In the genomic region with DNA sequence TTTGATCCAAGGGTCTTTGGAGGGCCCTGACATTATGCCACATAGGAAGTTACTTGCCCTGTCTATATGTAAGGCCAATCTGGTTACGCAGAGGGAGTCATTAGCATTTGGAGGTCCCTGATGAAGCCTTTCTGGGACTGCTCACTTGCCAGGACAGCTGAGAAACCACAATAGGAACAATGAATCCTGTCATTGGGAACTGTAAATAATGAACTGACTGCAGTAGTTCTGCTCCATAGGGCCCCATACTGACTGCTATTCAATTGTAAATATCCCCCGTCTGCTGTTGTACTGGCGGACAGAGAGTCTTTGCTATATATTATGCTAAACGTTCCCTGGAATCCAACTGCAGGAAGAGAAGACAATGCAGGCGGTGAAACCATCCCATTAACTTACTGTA, we compare ENCODE assay signal across 22 cellular contexts.
"Had no signal": no experiment of that assay in that cellular context is flagged by ENCODE, and none has a peak within 500 bp of the region (broad histone marks: within the 10 kb centered on the region; RNA-seq: fewer than 3 reads in every experiment).

No MANE protein-coding gene starts in this region.

- H3K36me3 ChIP-seq: ascending aorta, brain microvascular endothelial cell, left ventricle myocardium inferior, pancreas, right atrium auricular region, upper lobe of left lung had no signal

- H3K27me3 ChIP-seq: ascending aorta, brain microvascular endothelial cell, hepatocyte, pancreas, right atrium auricular region, upper lobe of left lung had no signal

- H3K27ac ChIP-seq: ascending aorta, brain microvascular endothelial cell, hepatocyte, left ventricle myocardium inferior, pancreas, psoas muscle, right atrium auricular region, upper lobe of left lung, VCaP had no signal

- H3K4me1 ChIP-seq: ascending aorta, left ventricle myocardium inferior, pancreas, psoas muscle, right atrium auricular region, upper lobe of left lung had no signal

- DNase-seq: activated CD4-positive, alpha-beta T cell treated with anti-CD3 and anti-CD28 coated beads for 1 hour; activated CD8-positive, alpha-beta memory T cell treated with anti-CD3 and anti-CD28 coated beads for 24 hours; activated CD8-positive, alpha-beta memory T cell treated with anti-CD3 and anti-CD28 coated beads, Interleukin-2, amount 50 U/mL, for 4 hours; activated T-cell treated with anti-CD3 and anti-CD28 coated beads, Interleukin-2, amount 50 U/mL, for 24 hours; brain microvascular endothelial cell; central memory CD4-positive, alpha-beta T cell; effector memory CD4-positive, alpha-beta T cell; foreskin melanocyte; left ventricle myocardium inferior; natural killer cell; pancreas; psoas muscle; stimulated activated CD4-positive, alpha-beta T cell treated with anti-CD3 and anti-CD28 coated beads, Interleukin-4, amount 100 ng/mL, for 24 hours; stimulated activated naive CD4-positive, alpha-beta T cell treated with Interleukin-2 at 50 U/mL for 16 hours; upper lobe of left lung had no signal

- H3K4me3 ChIP-seq: ascending aorta, hepatocyte, left ventricle myocardium inferior, pancreas, psoas muscle, right atrium auricular region, upper lobe of left lung had no signal

- H3K4me3 Mint-ChIP-seq: activated T-cell treated with anti-CD3 and anti-CD28 coated beads, Interleukin-2, amount 50 U/mL, for 24 hours; activated T-helper 17 cell treated with anti-CD3 and anti-CD28 coated beads, Interleukin-2, amount 50 U/mL, for 72 hours; natural killer cell; T-helper 2 cell treated with Interferon-gamma antibody and Interleukin-4, amounts not matched to agents 5 μg/mL and 100 μg/mL, for 36 hours had no signal

- H3K4me2 ChIP-seq: hepatocyte had no signal

- H3K27me3 Mint-ChIP-seq: activated T-cell treated with anti-CD3 and anti-CD28 coated beads, Interleukin-2, amount 50 U/mL, for 24 hours; activated T-helper 17 cell treated with anti-CD3 and anti-CD28 coated beads, Interleukin-2, amount 50 U/mL, for 72 hours had no signal

- H3K9me3 ChIP-seq: ascending aorta, left ventricle myocardium inferior, pancreas, psoas muscle, right atrium auricular region, upper lobe of left lung had no signal

- H3K79me2 ChIP-seq: hepatocyte had no signal

- H2AFZ ChIP-seq: hepatocyte had no signal

- H3K9me3 Mint-ChIP-seq: activated T-cell treated with anti-CD3 and anti-CD28 coated beads, Interleukin-2, amount 50 U/mL, for 24 hours had no signal

- H3K4me1 Mint-ChIP-seq: activated T-helper 17 cell treated with anti-CD3 and anti-CD28 coated beads, Interleukin-2, amount 50 U/mL, for 72 hours; natural killer cell had no signal

- H3K27ac Mint-ChIP-seq: activated naive CD4-positive, alpha-beta T cell treated with anti-CD3 and anti-CD28 coated beads, Interleukin-2, amount 50 U/mL, for 72 hours; activated T-cell treated with anti-CD3 and anti-CD28 coated beads, Interleukin-2, amount 50 U/mL, for 24 hours; activated T-helper 17 cell treated with anti-CD3 and anti-CD28 coated beads, Interleukin-2, amount 50 U/mL, for 72 hours; natural killer cell; T-helper 2 cell treated with Interferon-gamma antibody and Interleukin-4, amounts not matched to agents 5 μg/mL and 100 μg/mL, for 36 hours had no signal

- H3K36me3 Mint-ChIP-seq: natural killer cell had no signal
